In genomic region chr2:84823229-84823628, GRCh38 we compare ENCODE assay signal across 33 cellular contexts. TPM values are rescaled to one million over a fixed set of nuclear protein-coding genes. Genes with fewer than 3 reads are reported as not detected.
"Had no signal": no experiment of that assay in that cellular context is flagged by ENCODE, and none has a peak within 500 bp of the region (broad histone marks: within the 10 kb centered on the region; RNA-seq: fewer than 3 reads in every experiment).

No MANE protein-coding gene starts in this region.

- DNase-seq: activated CD4-positive, alpha-beta T cell treated with anti-CD3 and anti-CD28 coated beads for 48 hours; activated CD4-positive, alpha-beta T cell treated with anti-CD3 and anti-CD28 coated beads, Interleukin-2, amount 50 U/mL, for 48 hours; activated gamma-delta T cell; activated naive CD4-positive, alpha-beta T cell treated with anti-CD3 and anti-CD28 coated beads, Interleukin-2, amount 10 ng/mL, durations not matched to agents 7 days and 5 days; aorta; body of pancreas; cortex of kidney; effector memory CD8-positive, alpha-beta T cell; erythroblast; gastrocnemius medialis; glutamatergic neuron; left cardiac atrium; left ventricle myocardium superior; naive B cell; nucleus accumbens; psoas muscle; sigmoid colon; SK-N-SH; small intestine; stimulated activated CD4-positive, alpha-beta T cell treated with anti-CD3 and anti-CD28 coated beads, Interleukin-1b, Interleukin-23, amount 100 ng/mL, for 48 hours; stimulated activated naive CD4-positive, alpha-beta T cell; SW 1271; T-helper 17 cell; T1000; testis; transverse colon; WERI-Rb-1 had no signal

- H3K27me3 Mint-ChIP-seq: activated naive CD4-positive, alpha-beta T cell treated with anti-CD3 and anti-CD28 coated beads, Interleukin-2, amount 10 ng/mL, durations not matched to agents 7 days and 5 days; effector memory CD8-positive, alpha-beta T cell; naive B cell; T-helper 17 cell had no signal

- H3K4me3 Mint-ChIP-seq: activated naive CD4-positive, alpha-beta T cell treated with anti-CD3 and anti-CD28 coated beads, Interleukin-2, amount 10 ng/mL, durations not matched to agents 7 days and 5 days; effector memory CD8-positive, alpha-beta T cell; mesothelial cell of epicardium; naive B cell; neural crest cell; T-helper 17 cell had no signal

- H3K27me3 ChIP-seq: body of pancreas, cardiac muscle cell, gastrocnemius medialis, hepatocyte, sigmoid colon, testis, transverse colon had no signal

- H3K27ac Mint-ChIP-seq: mesothelial cell of epicardium had no signal

- H3K36me3 Mint-ChIP-seq: mesothelial cell of epicardium, naive B cell had no signal

- H3K4me1 Mint-ChIP-seq: mesothelial cell of epicardium, neural crest cell had no signal

- ATAC-seq: activated CD4-positive, CD25-positive, alpha-beta regulatory T cell treated with anti-CD3 and anti-CD28 coated beads, Interleukin-2, amount 50 U/mL, for 24 hours; body of pancreas; effector memory CD8-positive, alpha-beta T cell; gastrocnemius medialis; left cardiac atrium; left ventricle myocardium superior; psoas muscle; T-helper 17 cell had no signal

- H3K27ac ChIP-seq: body of pancreas, cardiac muscle cell, gastrocnemius medialis, hepatocyte, parathyroid adenoma, psoas muscle, sigmoid colon, testis, transverse colon, WERI-Rb-1 had no signal

- H3K9me3 ChIP-seq: body of pancreas, gastrocnemius medialis, psoas muscle, sigmoid colon, SK-N-SH, testis, transverse colon had no signal

- H3K9me3 Mint-ChIP-seq: activated naive CD4-positive, alpha-beta T cell treated with anti-CD3 and anti-CD28 coated beads, Interleukin-2, amount 10 ng/mL, durations not matched to agents 7 days and 5 days; effector memory CD8-positive, alpha-beta T cell; mesothelial cell of epicardium; naive B cell; neural crest cell had no signal

RNA-seq across cellular contexts. Expression of gene TRABD2A, which starts 57.7 kb away (rescaled TPM):
- total RNA-seq: cardiac muscle cell had no signal
